ENCODE assay signal across 23 cellular contexts in genomic region chr4:3667258-3667657, GRCh38.
DNase-seq lines count a peak whose midpoint lies in the region; ATAC-seq, FAIRE-seq and TF ChIP-seq lines count a peak whose summit lies in the region.
"Had no signal": no experiment of that assay in that cellular context is flagged by ENCODE, and none has a peak within 500 bp of the region (broad histone marks: within the 10 kb centered on the region; RNA-seq: fewer than 3 reads in every experiment).

No MANE protein-coding gene starts in this region.

- H3K27ac Mint-ChIP-seq in neural progenitor cell: peak overlapping the region; percentile 10
- H3K27ac Mint-ChIP-seq: B cell; CD14-positive monocyte; CD4-positive, alpha-beta T cell; CD8-positive, alpha-beta memory T cell; H9; HFFc6 had no signal

- H3K9ac ChIP-seq in HepG2 (ENCODE audit: insufficient read depth, low read depth, low read length) (no peak overlapping the region), neural progenitor cell (no peak overlapping the region), MM.1S (ENCODE audit: low read length) (no peak overlapping the region), smooth muscle cell (ENCODE audit: low read depth) (no peak overlapping the region)
- H3K9ac ChIP-seq: BLaER1 treated with 17β-estradiol and CSF1 and Interleukin-3, amounts not matched to agents 10 nM and 100 nM had no signal

- H3K27me3 ChIP-seq in HepG2 (ENCODE audit: control insufficient read depth in 1 of 2, insufficient read depth in 2 of 2, low read length in 2 of 2): peaks cover 5 to 37% of the 10 kb centered on the region in 2 experiments; a peak in 3 of 5 replicates
- H3K27me3 ChIP-seq in right lobe of liver: no peaks in the 10 kb centered on the region
- H3K27me3 ChIP-seq in neural progenitor cell: no peaks in the 10 kb centered on the region
- peaks cover 99% of the 10 kb centered on the region for H3K27me3 ChIP-seq in MM.1S (replicated peaks; ENCODE audit: insufficient read depth, low read length)
- H3K27me3 ChIP-seq in smooth muscle cell (ENCODE audit: low read depth): no peaks in the 10 kb centered on the region
- H3K27me3 ChIP-seq: BLaER1 treated with 17β-estradiol and CSF1 and Interleukin-3, amounts not matched to agents 10 nM and 100 nM had no signal

- POLR2A ChIA-PET in HepG2 (lab: Yijun Ruan, JAX): no interaction called here

- peaks cover 19% of the 10 kb centered on the region for H3K27me3 Mint-ChIP-seq in neural progenitor cell (ENCODE audit: insufficient read depth, low read depth)

- H3K4me2 ChIP-seq in HepG2 (ENCODE audit: low read depth, low read length) (no peak overlapping the region), neural progenitor cell (no peak overlapping the region), MM.1S (ENCODE audit: low read depth, low read length) (no peak overlapping the region), smooth muscle cell (no peak overlapping the region)

- H3K4me3 ChIP-seq in HepG2 (replicated peaks in 1 of 3; ENCODE audit: insufficient read depth in 1 of 3, low read depth in 2 of 3, low read length in 3 of 3) (no peak overlapping the region), right lobe of liver (no peak overlapping the region), neural progenitor cell (no peak overlapping the region), MM.1S (ENCODE audit: low read length) (no peak overlapping the region), smooth muscle cell (no peak overlapping the region)
- H3K4me3 ChIP-seq: BLaER1 treated with 17β-estradiol and CSF1 and Interleukin-3, amounts not matched to agents 10 nM and 100 nM had no signal

- peaks cover 10% of the 10 kb centered on the region for H3K9me3 Mint-ChIP-seq in neural progenitor cell

- H3K27ac ChIP-seq in HepG2 (ENCODE audit: extremely low read length, insufficient read depth, low read length) (no peak overlapping the region), right lobe of liver (no peak overlapping the region), neural progenitor cell (no peak overlapping the region), MM.1S (ENCODE audit: low read length) (no peak overlapping the region), smooth muscle cell (ENCODE audit: low read depth) (no peak overlapping the region)
- H3K27ac ChIP-seq: 22Rv1; BLaER1 treated with 17β-estradiol and CSF1 and Interleukin-3, amounts not matched to agents 10 nM and 100 nM had no signal

- ATAC-seq in HepG2 (no peak), right lobe of liver (no peak)
- ATAC-seq: HCT116 had no signal

- FAIRE-seq in HepG2 (lab: Jason Lieb, UNC): no peak
- FAIRE-seq: A204.1, D721Med, GM12891, GM18507 had no signal

- H2AFZ ChIP-seq in HepG2 (ENCODE audit: low read length) (no peak overlapping the region), neural progenitor cell (replicated peaks) (no peak overlapping the region), MM.1S (ENCODE audit: low read length) (no peak overlapping the region), smooth muscle cell (ENCODE audit: low read depth) (no peak overlapping the region)

- H3K36me3 Mint-ChIP-seq in neural progenitor cell: no peaks in the 10 kb centered on the region
- H3K36me3 Mint-ChIP-seq: CD14-positive monocyte; CD8-positive, alpha-beta memory T cell had no signal

- in situ Hi-C loops in HepG2 (cut with HindIII; ENCODE audit: extremely low pct_ligation_motif_present, low pct_unique_long_range_greater_than_20kb): no loop called here

- intact Hi-C loops in HepG2 (cut with micrococcal nuclease; ENCODE audit: unreplicated experiment) (no loop called here), right lobe of liver (cut with DNase I) (no loop called here)

- peaks cover 12% of the 10 kb centered on the region for H3K4me1 ChIP-seq in HepG2 (ENCODE audit: insufficient read depth, low read length)
- no peaks in the 10 kb centered on the region for H3K4me1 ChIP-seq in right lobe of liver
- no peaks in the 10 kb centered on the region for H3K4me1 ChIP-seq in neural progenitor cell
- H3K4me1 ChIP-seq in MM.1S (ENCODE audit: low read length): no peaks in the 10 kb centered on the region
- no peaks in the 10 kb centered on the region for H3K4me1 ChIP-seq in smooth muscle cell (ENCODE audit: low read depth)

- 19% methylated on average over 3 of the region's 7 CpGs for WGBS in HepG2 (ENCODE audit: low lambda C conversion rate)
- 75% methylated on average over 5 of the region's 7 CpGs for WGBS in right lobe of liver (ENCODE audit: insufficient coverage, low coverage, low lambda C conversion rate, missing lambda C conversion rate)
- WGBS in smooth muscle cell (ENCODE audit: low lambda C conversion rate): 80% methylated on average over 7 of the region's 7 CpGs

- no peaks in the 10 kb centered on the region for H3K9me2 ChIP-seq in MM.1S (replicated peaks; ENCODE audit: insufficient read depth, low read length)

- H3K36me3 ChIP-seq in HepG2 (replicated peaks in 1 of 2; ENCODE audit: control insufficient read depth in 1 of 2, insufficient read depth in 2 of 2, low read length in 2 of 2): no peaks in the 10 kb centered on the region
- no peaks in the 10 kb centered on the region for H3K36me3 ChIP-seq in right lobe of liver
- H3K36me3 ChIP-seq in neural progenitor cell: no peaks in the 10 kb centered on the region
- no peaks in the 10 kb centered on the region for H3K36me3 ChIP-seq in MM.1S (replicated peaks; ENCODE audit: insufficient read depth, low read length)
- H3K36me3 ChIP-seq in smooth muscle cell (ENCODE audit: low read depth): no peaks in the 10 kb centered on the region

- peaks cover 13% of the 10 kb centered on the region for H3K9me3 ChIP-seq in HepG2 (ENCODE audit: low read length)
- no peaks in the 10 kb centered on the region for H3K9me3 ChIP-seq in right lobe of liver
- no peaks in the 10 kb centered on the region for H3K9me3 ChIP-seq in neural progenitor cell (ENCODE audit: low read depth)
- no peaks in the 10 kb centered on the region for H3K9me3 ChIP-seq in MM.1S (replicated peaks; ENCODE audit: insufficient read depth, low read length)
- peaks cover 5% of the 10 kb centered on the region for H3K9me3 ChIP-seq in smooth muscle cell (replicated peaks; ENCODE audit: low read depth)

- H3K79me2 ChIP-seq in HepG2 (ENCODE audit: insufficient read depth, low read length) (no peaks in the 10 kb centered on the region), neural progenitor cell (ENCODE audit: low read depth) (no peaks in the 10 kb centered on the region), MM.1S (ENCODE audit: low read length) (no peaks in the 10 kb centered on the region), smooth muscle cell (ENCODE audit: low read depth) (no peaks in the 10 kb centered on the region)

- no peak overlapping the region for H3K4me3 Mint-ChIP-seq in neural progenitor cell
- H3K4me3 Mint-ChIP-seq: CD14-positive monocyte; CD4-positive, alpha-beta T cell; CD8-positive, alpha-beta memory T cell; H9; HFFc6 had no signal

- H3F3A ChIP-seq in neural progenitor cell (ENCODE audit: low read depth): no peaks in the 10 kb centered on the region
- no peaks in the 10 kb centered on the region for H3F3A ChIP-seq in MM.1S (ENCODE audit: insufficient read depth, low read length)
- H3F3A ChIP-seq in smooth muscle cell (ENCODE audit: low read depth): no peaks in the 10 kb centered on the region

- no TSS peak for BruUV-seq in HepG2 (replicated peaks; lab: Mats Ljungman, UMichigan)

- H4K20me1 ChIP-seq in HepG2 (ENCODE audit: insufficient read depth, low read length) (no peaks in the 10 kb centered on the region), neural progenitor cell (ENCODE audit: low read depth) (no peaks in the 10 kb centered on the region), MM.1S (ENCODE audit: insufficient read depth, low read length) (no peaks in the 10 kb centered on the region), smooth muscle cell (ENCODE audit: low read depth) (no peaks in the 10 kb centered on the region)

- DNase-seq in HepG2 (ENCODE audit: low spot score) (no peak), right lobe of liver (no peak), MV-4-11 (lab: John Stamatoyannopoulos, UW) (peak; percentile 40), neural progenitor cell (ENCODE audit: low spot score) (no peak), amniotic stem cell (lab: John Stamatoyannopoulos, UW) (no peak), MM.1S (no peak), smooth muscle cell (lab: John Stamatoyannopoulos, UW; ENCODE audit: unreplicated experiment) (no peak)
- DNase-seq: CD4-positive, alpha-beta T cell; CD8-positive, alpha-beta memory T cell; DMS 273 treated with DMSO at 0.1 percent for 48 hours; DMS79; GF-D8; H9; HFFc6 had no signal

- TF ChIP-seq POLR2A in HepG2 (IDR thresholded peaks at IDR 0.05; ENCODE audit: insufficient read depth in 1 of 2, low read depth in 2 of 2, low read length in 2 of 2): no peak
- no peak for TF ChIP-seq POLR2A in right lobe of liver (IDR thresholded peaks at IDR 0.05)

- no peak for TF ChIP-seq CTCF in HepG2 (CRISPR knock-in tag; IDR thresholded peaks at IDR 0.05)
- TF ChIP-seq CTCF in right lobe of liver (IDR thresholded peaks at IDR 0.05): no peak
- TF ChIP-seq CTCF in neural progenitor cell (IDR thresholded peaks at IDR 0.05): no peak
- TF ChIP-seq CTCF in MM.1S (IDR thresholded peaks at IDR 0.05; ENCODE audit: low read length): no peak
- no peak for TF ChIP-seq CTCF in smooth muscle cell (IDR thresholded peaks at IDR 0.05; ENCODE audit: borderline replicate concordance, insufficient read depth, poor library complexity, severe bottlenecking)

- H3K4me1 Mint-ChIP-seq in neural progenitor cell: peaks cover 14% of the 10 kb centered on the region
- H3K4me1 Mint-ChIP-seq: CD14-positive monocyte; CD8-positive, alpha-beta memory T cell; H9 had no signal

- CTCF ChIA-PET in HepG2 (lab: Yijun Ruan, JAX; ENCODE audit: low intra/inter-chr PET ratio, low total read pairs): no interaction called here

- TF ChIP-seq EP300 in HepG2 (IDR thresholded peaks at IDR 0.05; ENCODE audit: low read depth in 2 of 2, low read length in 2 of 2) (no peak), HepG2 (CRISPR knock-in tag; IDR thresholded peaks at IDR 0.05; ENCODE audit: borderline replicate concordance) (no peak)

- TF ChIP-seq RAD21 in HepG2 (CRISPR knock-in tag; IDR thresholded peaks at IDR 0.05): no peak

TF ChIP-seq in HepG2, 621 proteins besides CTCF, POLR2A, EP300 and RAD21:
- TF ChIP-seq ZBTB34 (CRISPR knock-in tag; IDR thresholded peaks at IDR 0.05): no peak
- peak; percentile 99 for TF ChIP-seq ZNF331 (CRISPR knock-in tag; IDR thresholded peaks at IDR 0.05)
- 0 out of 2 replicates have a peak, but pooled peaks have one; percentile 58 for TF ChIP-seq ZNF549 (CRISPR knock-in tag; IDR thresholded peaks at IDR 0.05)
